Comparison of ENCODE assay signal across 7 cellular contexts in the genomic region with DNA sequence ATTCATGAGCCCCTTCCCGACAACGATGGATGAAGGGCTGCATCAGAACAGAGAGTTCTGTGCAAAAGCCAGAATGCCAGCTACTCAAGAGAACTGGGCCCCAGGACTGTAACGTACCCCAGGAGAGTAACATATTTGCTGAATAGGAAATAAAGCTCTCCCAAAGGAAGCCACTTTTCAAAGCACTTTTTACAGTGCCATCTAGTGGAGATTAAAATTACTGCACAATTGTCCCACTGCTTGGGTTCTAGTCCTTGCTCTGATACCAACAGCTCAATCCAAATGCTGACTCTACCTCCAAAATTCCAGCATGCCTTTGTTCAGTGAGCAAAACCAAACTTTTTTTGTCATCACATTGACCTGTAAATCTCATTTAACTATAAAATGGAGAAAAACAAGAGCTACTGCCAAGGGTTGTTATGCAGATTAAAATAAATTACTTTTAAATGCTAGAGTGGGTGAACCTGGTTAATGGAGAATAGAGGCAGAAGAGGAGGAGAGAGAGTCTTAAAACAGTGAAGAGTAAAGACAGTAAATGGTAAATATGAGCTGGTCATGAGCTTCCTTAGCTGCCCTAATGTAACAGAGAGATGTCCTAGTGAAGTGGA.
DNase-seq lines count a peak whose midpoint lies in the region; ATAC-seq and TF ChIP-seq lines count a peak whose summit lies in the region.

No MANE protein-coding gene starts in this region.

- no peaks in the 10 kb centered on the region for H3K4me1 ChIP-seq in testis

- no peak for TF ChIP-seq POLR2A in testis (IDR thresholded peaks at IDR 0.05)

- no peak overlapping the region for H3K4me3 ChIP-seq in testis

- no peak for TF ChIP-seq EP300 in Ishikawa (IDR thresholded peaks at IDR 0.05; ENCODE audit: borderline replicate concordance)

- peak; percentile 46 for TF ChIP-seq RAD21 in Ishikawa (IDR thresholded peaks at IDR 0.05; ENCODE audit: low read depth)

- no peaks in the 10 kb centered on the region for H3K36me3 ChIP-seq in testis (ENCODE audit: low read depth, missing control alignments)

- ATAC-seq in GM19455 (IDR thresholded peaks at IDR 0.05; ENCODE audit: unreplicated experiment): peak; percentile 75
- no peak for ATAC-seq in HG02938 (IDR thresholded peaks at IDR 0.05; ENCODE audit: unreplicated experiment)

- no peaks in the 10 kb centered on the region for H3K9me3 ChIP-seq in testis

- peak in 2 of 3 experiments; percentile 56 to 74 for TF ChIP-seq CTCF in testis (IDR thresholded peaks at IDR 0.05)

- DNase-seq in EL (peak; percentile 34), SKM-1 treated with dmso at 0.1 percent for 144 hours (lab: John Stamatoyannopoulos, UW; ENCODE audit: unreplicated experiment) (peak; percentile 13), glomerular visceral epithelial cell (ENCODE audit: extremely low spot score) (peak; percentile 30), testis (no peak)

- intact Hi-C loops in testis (cut with DNase I; ENCODE audit: low total_unique reads): no loop called here

- H3K27ac ChIP-seq in testis: no peak overlapping the region

- no peaks in the 10 kb centered on the region for H3K27me3 ChIP-seq in testis

- 32 to 66% methylated on average over 3 of the region's 3 CpGs for WGBS in testis, 2 donors

TF ChIP-seq in Ishikawa, 13 proteins besides CTCF, POLR2A, EP300 and RAD21:
- no peak for TF ChIP-seq EGR1 (IDR thresholded peaks at IDR 0.05)
- TF ChIP-seq TEAD4 (IDR thresholded peaks at IDR 0.05): no peak
- TF ChIP-seq REST (IDR thresholded peaks at IDR 0.05; ENCODE audit: low read depth): no peak
- TF ChIP-seq TAF1 (IDR thresholded peaks at IDR 0.05; ENCODE audit: low read depth): no peak
- TF ChIP-seq, protein P1, sequence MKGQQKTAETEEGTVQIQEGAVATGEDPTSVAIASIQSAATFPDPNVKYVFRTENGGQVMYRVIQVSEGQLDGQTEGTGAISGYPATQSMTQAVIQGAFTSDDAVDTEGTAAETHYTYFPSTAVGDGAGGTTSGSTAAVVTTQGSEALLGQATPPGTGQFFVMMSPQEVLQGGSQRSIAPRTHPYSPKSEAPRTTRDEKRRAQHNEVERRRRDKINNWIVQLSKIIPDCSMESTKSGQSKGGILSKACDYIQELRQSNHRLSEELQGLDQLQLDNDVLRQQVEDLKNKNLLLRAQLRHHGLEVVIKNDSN (IDR thresholded peaks at IDR 0.05): no peak
- TF ChIP-seq, protein P2, sequence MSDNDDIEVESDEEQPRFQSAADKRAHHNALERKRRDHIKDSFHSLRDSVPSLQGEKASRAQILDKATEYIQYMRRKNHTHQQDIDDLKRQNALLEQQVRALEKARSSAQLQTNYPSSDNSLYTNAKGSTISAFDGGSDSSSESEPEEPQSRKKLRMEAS (IDR thresholded peaks at IDR 0.05): no peak
- TF ChIP-seq FOXM1 (IDR thresholded peaks at IDR 0.05; ENCODE audit: borderline replicate concordance, low read depth): no peak
- no peak for TF ChIP-seq YY1 (IDR thresholded peaks at IDR 0.05; ENCODE audit: low read depth)
- TF ChIP-seq TCF12 (IDR thresholded peaks at IDR 0.05; ENCODE audit: low read depth): no peak
- no peak for TF ChIP-seq CEBPB (IDR thresholded peaks at IDR 0.05)
- no peak for TF ChIP-seq ZBTB7A (IDR thresholded peaks at IDR 0.05; ENCODE audit: low read depth)
- no peak for TF ChIP-seq NFIC (IDR thresholded peaks at IDR 0.05)
- TF ChIP-seq CREB1 (IDR thresholded peaks at IDR 0.05; ENCODE audit: low read depth): no peak
TF ChIP-seq in Ishikawa: peak in this region for 0.
